Comparison of ENCODE assay signal across 16 cellular contexts in the genomic region with DNA sequence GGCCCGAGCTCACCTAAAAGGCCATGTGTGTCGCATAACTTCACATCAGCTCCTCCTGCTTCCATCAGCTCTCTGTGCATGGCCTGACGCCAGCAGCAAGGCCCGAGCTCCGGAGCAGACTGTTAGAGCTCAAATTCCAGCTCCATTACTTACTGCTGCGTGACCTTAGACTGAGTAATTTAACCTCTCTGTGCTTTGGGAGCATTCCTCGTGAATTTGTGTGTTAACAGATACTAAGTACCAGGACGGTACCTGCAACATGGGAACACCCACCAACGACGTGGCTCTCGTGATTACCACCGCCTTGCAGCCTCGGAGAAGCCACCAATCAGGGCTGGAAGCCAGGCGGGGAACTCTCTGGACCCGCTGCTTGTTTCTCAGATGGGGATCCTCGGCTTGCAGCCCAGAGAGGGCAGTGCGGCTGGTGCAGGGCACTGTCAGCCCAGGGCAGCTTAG. TPM values are rescaled to one million over a fixed set of nuclear protein-coding genes. Genes with fewer than 3 reads are reported as not detected.
DNase-seq lines count a peak whose midpoint lies in the region; TF ChIP-seq lines count a peak whose summit lies in the region.
"Had no signal": no experiment of that assay in that cellular context is flagged by ENCODE, and none has a peak within 500 bp of the region (broad histone marks: within the 10 kb centered on the region; RNA-seq: fewer than 3 reads in every experiment).

No MANE protein-coding gene starts in this region.

- H3K9me3 Mint-ChIP-seq in activated naive CD4-positive, alpha-beta T cell treated with anti-CD3 and anti-CD28 coated beads, Interleukin-2, amount 10 ng/mL, durations not matched to agents 7 days and 5 days = no peaks in the 10 kb centered on the region
- no peaks in the 10 kb centered on the region for H3K9me3 Mint-ChIP-seq in activated naive CD4-positive, alpha-beta T cell treated with anti-CD3 and anti-CD28 coated beads for 36 hours
- no peaks in the 10 kb centered on the region for H3K9me3 Mint-ChIP-seq in Caco-2 (ENCODE audit: unreplicated experiment)
- H3K9me3 Mint-ChIP-seq: stimulated activated memory B cell treated with anti-CD40 and anti-IgM and Interleukin-4, amounts not matched to agents 10 μg/mL and 1 μg/mL and 100 μg/mL, for 72 hours had no signal

- no peak for DNase-seq in activated naive CD4-positive, alpha-beta T cell treated with anti-CD3 and anti-CD28 coated beads, Interleukin-2, amount 10 ng/mL, durations not matched to agents 7 days and 5 days
- DNase-seq in activated naive CD4-positive, alpha-beta T cell treated with anti-CD3 and anti-CD28 coated beads for 36 hours = no peak
- peak; percentile 83 for DNase-seq in astrocyte of the spinal cord (ENCODE audit: low read depth, low spot score)
- no peak for DNase-seq in right atrium auricular region (ENCODE audit: low spot score)
- peak in 1 of 2 donors; percentile 33 for DNase-seq in tibial nerve (ENCODE audit: low spot score in 2 of 2)
- no peak for DNase-seq in 8988T
- no peak for DNase-seq in Caco-2
- no peak for DNase-seq in NCI-H2107 treated with DMSO at 0.1 percent for 48 hours (lab: John Stamatoyannopoulos, UW; ENCODE audit: unreplicated experiment)
- DNase-seq: activated CD4-positive, alpha-beta T cell treated with anti-CD3 and anti-CD28 coated beads for 48 hours; activated effector memory CD4-positive, alpha-beta T cell treated with anti-CD3 and anti-CD28 coated beads, Interleukin-2, amount 50 U/mL, for 16 hours; DMS79; NCI-H1436; NCI-H69 had no signal

- TF ChIP-seq CTCF in astrocyte of the spinal cord (IDR thresholded peaks at IDR 0.05; ENCODE audit: low read depth, low read length) (no peak), right atrium auricular region (IDR thresholded peaks at IDR 0.05) (no peak), tibial nerve (IDR thresholded peaks at IDR 0.05) (no peak), Caco-2 (IDR thresholded peaks at IDR 0.05; ENCODE audit: insufficient read depth in 1 of 2, low read depth in 1 of 2, low read length in 1 of 2, severe bottlenecking in 1 of 2, unreplicated experiment in 1 of 2) (no peak)

- H3K27me3 ChIP-seq in right atrium auricular region (no peaks in the 10 kb centered on the region), tibial nerve (no peaks in the 10 kb centered on the region), Caco-2 (replicated peaks; ENCODE audit: control insufficient read depth, insufficient read depth, low read length) (no peaks in the 10 kb centered on the region)

- H3K4me1 ChIP-seq in right atrium auricular region = peaks cover 0 to 28% of the 10 kb centered on the region in 2 donors
- peaks cover 0 to 35% (median 20%) of the 10 kb centered on the region in 4 donors for H3K4me1 ChIP-seq in tibial nerve
- H3K4me1 ChIP-seq in Caco-2 = no peaks in the 10 kb centered on the region

- intact Hi-C loops in activated naive CD4-positive, alpha-beta T cell treated with anti-CD3 and anti-CD28 coated beads for 36 hours (cut with micrococcal nuclease) = no loop called here
- intact Hi-C loops in Caco-2 (cut with micrococcal nuclease; ENCODE audit: unreplicated experiment) = no loop called here

- H3K27ac ChIP-seq in right atrium auricular region (peak overlapping the region; percentile 36 to 64), tibial nerve (peak overlapping the region; percentile 17 to 80 (median 61))
- H3K27ac ChIP-seq: 22Rv1, SK-N-MC had no signal

- in situ Hi-C loops in astrocyte of the spinal cord (cut with HindIII; ENCODE audit: low sequenced_read_pairs) = no loop called here

- POLR2A ChIA-PET in Caco-2 (lab: Charles Lee) = no interaction called here

- H3K27me3 Mint-ChIP-seq in activated naive CD4-positive, alpha-beta T cell treated with anti-CD3 and anti-CD28 coated beads, Interleukin-2, amount 10 ng/mL, durations not matched to agents 7 days and 5 days = no peaks in the 10 kb centered on the region
- no peaks in the 10 kb centered on the region for H3K27me3 Mint-ChIP-seq in activated naive CD4-positive, alpha-beta T cell treated with anti-CD3 and anti-CD28 coated beads for 36 hours (ENCODE audit: low read depth)
- H3K27me3 Mint-ChIP-seq in Caco-2 (ENCODE audit: insufficient read depth, unreplicated experiment) = no peaks in the 10 kb centered on the region
- H3K27me3 Mint-ChIP-seq: stimulated activated memory B cell treated with anti-CD40 and anti-IgM and Interleukin-4, amounts not matched to agents 10 μg/mL and 1 μg/mL and 100 μg/mL, for 72 hours had no signal

- no peak for TF ChIP-seq EP300 in tibial nerve (IDR thresholded peaks at IDR 0.05)

- CTCF ChIA-PET in activated naive CD4-positive, alpha-beta T cell treated with anti-CD3 and anti-CD28 coated beads, Interleukin-2, amount 10 ng/mL, durations not matched to agents 7 days and 5 days (lab: Charles Lee) = no interaction called here
- CTCF ChIA-PET in activated naive CD4-positive, alpha-beta T cell treated with anti-CD3 and anti-CD28 coated beads for 36 hours (lab: Charles Lee) = interaction anchor here (1.4 kb wide), 1 partner anchor 57 kb away, joined by 4 read pairs; no protein-coding TSS in a partner anchor
- CTCF ChIA-PET in Caco-2 (lab: Charles Lee) = interaction anchor here (0.5 kb wide), 1 partner anchor 28 kb away, joined by 3 read pairs; no protein-coding TSS in a partner anchor

- H3K4me1 Mint-ChIP-seq in activated naive CD4-positive, alpha-beta T cell treated with anti-CD3 and anti-CD28 coated beads, Interleukin-2, amount 10 ng/mL, durations not matched to agents 7 days and 5 days = peaks cover 8% of the 10 kb centered on the region
- no peaks in the 10 kb centered on the region for H3K4me1 Mint-ChIP-seq in activated naive CD4-positive, alpha-beta T cell treated with anti-CD3 and anti-CD28 coated beads for 36 hours (ENCODE audit: low read depth)
- H3K4me1 Mint-ChIP-seq in Caco-2 (ENCODE audit: low read depth, unreplicated experiment) = no peaks in the 10 kb centered on the region

- H3K9me3 ChIP-seq in right atrium auricular region (no peaks in the 10 kb centered on the region), tibial nerve (no peaks in the 10 kb centered on the region), Caco-2 (no peaks in the 10 kb centered on the region)

- H3K36me3 Mint-ChIP-seq in activated naive CD4-positive, alpha-beta T cell treated with anti-CD3 and anti-CD28 coated beads, Interleukin-2, amount 10 ng/mL, durations not matched to agents 7 days and 5 days = peaks cover 29% of the 10 kb centered on the region
- peaks cover 37% of the 10 kb centered on the region for H3K36me3 Mint-ChIP-seq in activated naive CD4-positive, alpha-beta T cell treated with anti-CD3 and anti-CD28 coated beads for 36 hours (ENCODE audit: low read depth)
- H3K36me3 Mint-ChIP-seq in Caco-2 (ENCODE audit: insufficient read depth, unreplicated experiment) = peaks cover 68% of the 10 kb centered on the region

- H3K27ac Mint-ChIP-seq in activated naive CD4-positive, alpha-beta T cell treated with anti-CD3 and anti-CD28 coated beads, Interleukin-2, amount 10 ng/mL, durations not matched to agents 7 days and 5 days = peak overlapping the region; percentile 76
- H3K27ac Mint-ChIP-seq in activated naive CD4-positive, alpha-beta T cell treated with anti-CD3 and anti-CD28 coated beads for 36 hours = no peak overlapping the region
- H3K27ac Mint-ChIP-seq in Caco-2 (ENCODE audit: unreplicated experiment) = no peak overlapping the region
- H3K27ac Mint-ChIP-seq: stimulated activated memory B cell treated with anti-CD40 and anti-IgM and Interleukin-4, amounts not matched to agents 10 μg/mL and 1 μg/mL and 100 μg/mL, for 72 hours had no signal

- no TSS peak for BruUV-seq in Caco-2 (replicated peaks; lab: Mats Ljungman, UMichigan)

- TF ChIP-seq POLR2A in tibial nerve (IDR thresholded peaks at IDR 0.05) = no peak

- no peak overlapping the region for H3K4me3 Mint-ChIP-seq in activated naive CD4-positive, alpha-beta T cell treated with anti-CD3 and anti-CD28 coated beads, Interleukin-2, amount 10 ng/mL, durations not matched to agents 7 days and 5 days
- H3K4me3 Mint-ChIP-seq in activated naive CD4-positive, alpha-beta T cell treated with anti-CD3 and anti-CD28 coated beads for 36 hours = no peak overlapping the region
- H3K4me3 Mint-ChIP-seq in Caco-2 (ENCODE audit: unreplicated experiment) = no peak overlapping the region
- H3K4me3 Mint-ChIP-seq: stimulated activated memory B cell treated with anti-CD40 and anti-IgM and Interleukin-4, amounts not matched to agents 10 μg/mL and 1 μg/mL and 100 μg/mL, for 72 hours had no signal

- H3K4me3 ChIP-seq in astrocyte of the spinal cord (ENCODE audit: low read depth, low read length) (no peak overlapping the region), right atrium auricular region (no peak overlapping the region), tibial nerve (no peak overlapping the region), Caco-2 (ENCODE audit: low read depth, low read length) (no peak overlapping the region)
- H3K4me3 ChIP-seq: SK-N-MC had no signal

- H3K36me3 ChIP-seq in right atrium auricular region = peaks cover 48% of the 10 kb centered on the region
- peaks cover 3 to 83% (median 7%) of the 10 kb centered on the region in 3 donors for H3K36me3 ChIP-seq in tibial nerve
- H3K36me3 ChIP-seq in Caco-2 (ENCODE audit: control insufficient read depth, insufficient read depth, low read length) = no peaks in the 10 kb centered on the region; the same call in 1 of the 2 replicates

- 41 to 46% methylated on average over 17 of the region's 17 CpGs for WGBS in tibial nerve, 2 donors

RNA-seq across cellular contexts. Expression of a gene that starts 12.9 kb away (rescaled TPM):
- 10 to 100 TPM; 36.3 to 40.5 TPM for total RNA-seq in activated naive CD4-positive, alpha-beta T cell treated with anti-CD3 and anti-CD28 coated beads for 36 hours
- total RNA-seq in right atrium auricular region (10 to 100 TPM; 32.1 to 34.5 TPM), tibial nerve (10 to 100 TPM; 53.5 to 85.5 (median 68.6) TPM), Caco-2 (2022) (63.9 and 68.9 TPM in 2 replicates)

RNA-seq across cellular contexts. Expression of a gene that starts 28.2 kb away (rescaled TPM):
- 100 to 1,000 TPM; 246 to 250 TPM for total RNA-seq in activated naive CD4-positive, alpha-beta T cell treated with anti-CD3 and anti-CD28 coated beads for 36 hours
- total RNA-seq in right atrium auricular region (10 to 100 TPM; 23.8 to 36.3 TPM), tibial nerve (10 to 100 TPM; 27.2 to 45.6 (median 32.2) TPM), Caco-2 (2022) (113 and 122 TPM in 2 replicates)

RNA-seq across cellular contexts. Expression of a gene that starts 49.9 kb away (rescaled TPM):
- under 1 TPM; 0.27 to 0.52 TPM for total RNA-seq in activated naive CD4-positive, alpha-beta T cell treated with anti-CD3 and anti-CD28 coated beads for 36 hours
- total RNA-seq in right atrium auricular region (10 to 100 TPM in 1 of 2 donors, 1 to 10 TPM in 1; 2.6 to 15.4 TPM), tibial nerve (10 to 100 TPM in 1 of 4 donors, 1 to 10 TPM in 3; 2.7 to 11.2 (median 5.1) TPM), Caco-2 (2022) (112 and 132 TPM in 2 replicates)
